Comparison of ENCODE assay signal across 12 cellular contexts in the genomic region with DNA sequence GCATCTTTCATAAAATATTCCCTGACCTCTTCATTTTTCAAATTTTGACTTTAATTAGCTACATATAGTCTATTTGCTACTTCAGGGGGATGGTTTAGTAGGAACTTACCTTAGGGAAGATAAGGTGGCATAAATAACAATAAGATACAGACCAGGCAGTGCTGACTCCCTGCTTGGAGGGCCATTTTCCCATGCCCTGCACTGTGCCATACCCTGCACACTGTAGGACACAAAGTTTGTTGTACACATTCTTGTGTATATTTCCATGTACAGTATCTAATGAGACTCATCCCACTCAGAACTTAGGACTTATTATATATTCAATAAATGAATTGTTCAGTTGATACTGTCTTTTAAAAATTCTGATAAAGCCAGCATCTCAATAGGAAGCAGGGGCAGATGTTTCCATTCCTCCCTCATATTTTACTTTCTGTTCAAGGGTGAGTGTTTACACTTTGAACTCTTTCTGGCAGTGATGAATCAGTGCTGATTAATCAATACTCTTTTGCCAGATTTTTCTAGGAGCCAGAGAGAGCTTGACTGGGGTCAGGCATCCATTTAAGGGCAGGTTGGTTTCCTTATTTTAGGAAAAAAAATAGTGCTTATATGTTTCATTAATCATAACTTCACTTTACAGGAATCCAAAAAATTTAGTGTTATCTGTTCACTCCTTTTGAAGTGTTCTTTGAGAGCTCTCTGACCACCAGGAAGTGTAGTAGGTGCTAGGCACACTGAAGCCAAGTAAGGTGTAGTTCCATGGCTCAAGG. TPM values are rescaled to one million over a fixed set of nuclear protein-coding genes. Genes with fewer than 3 reads are reported as not detected.
DNase-seq lines count a peak whose midpoint lies in the region; ATAC-seq and TF ChIP-seq lines count a peak whose summit lies in the region.
"Had no signal": no experiment of that assay in that cellular context is flagged by ENCODE, and none has a peak within 500 bp of the region (broad histone marks: within the 10 kb centered on the region; RNA-seq: fewer than 3 reads in every experiment).

No MANE protein-coding gene starts in this region.

- H3K9me3 Mint-ChIP-seq in activated T-helper 17 cell treated with anti-CD3 and anti-CD28 coated beads, Interleukin-2, amount 50 U/mL, for 72 hours, result no peaks in the 10 kb centered on the region
- no peaks in the 10 kb centered on the region for H3K9me3 Mint-ChIP-seq in endodermal cell
- no peaks in the 10 kb centered on the region for H3K9me3 Mint-ChIP-seq in CD8-positive, alpha-beta memory T cell
- H3K9me3 Mint-ChIP-seq: central memory CD8-positive, alpha-beta T cell had no signal

- DNase-seq in NCI-H69 (lab: John Stamatoyannopoulos, UW) (no peak), endodermal cell (no peak), SKM-1 (lab: John Stamatoyannopoulos, UW; ENCODE audit: unreplicated experiment) (no peak)
- no peak for DNase-seq in CD8-positive, alpha-beta memory T cell
- DNase-seq: DMS79 treated with DMSO at 0.1 percent for 48 hours, NCI-H1436 had no signal

- H3K4me1 ChIP-seq in DOHH2 (ENCODE audit: control insufficient read depth, low read length) (peaks cover 94% of the 10 kb centered on the region), mucosa of stomach (ENCODE audit: control insufficient read depth, insufficient read depth, low read length) (peaks cover 38% of the 10 kb centered on the region), endodermal cell (ENCODE audit: control insufficient read depth, insufficient read depth, low read length) (no peaks in the 10 kb centered on the region)
- H3K4me1 ChIP-seq in CD8-positive, alpha-beta memory T cell (ENCODE audit: insufficient read depth, low read length), result no peaks in the 10 kb centered on the region

- no peaks in the 10 kb centered on the region for H4K20me1 ChIP-seq in DOHH2 (ENCODE audit: control insufficient read depth, insufficient read depth, low read depth, low read length)

- H3K4me3 ChIP-seq in DOHH2 (ENCODE audit: low read length), result peak overlapping the region; percentile 69
- no peak overlapping the region for H3K4me3 ChIP-seq in mucosa of stomach (ENCODE audit: low read length)
- no peak overlapping the region for H3K4me3 ChIP-seq in endodermal cell (ENCODE audit: low read length)
- H3K4me3 ChIP-seq in CD8-positive, alpha-beta memory T cell (ENCODE audit: low read length), result no peak overlapping the region

- H3K4me1 Mint-ChIP-seq in activated T-helper 17 cell treated with anti-CD3 and anti-CD28 coated beads, Interleukin-2, amount 50 U/mL, for 72 hours, result peaks cover 12% of the 10 kb centered on the region
- peaks cover 37% of the 10 kb centered on the region for H3K4me1 Mint-ChIP-seq in endodermal cell
- peaks cover 0 to 2% (median 0%) of the 10 kb centered on the region in 3 donors for H3K4me1 Mint-ChIP-seq in CD8-positive, alpha-beta memory T cell

- no peaks in the 10 kb centered on the region for H3K36me3 ChIP-seq in DOHH2 (ENCODE audit: control insufficient read depth, low read length)
- no peaks in the 10 kb centered on the region for H3K36me3 ChIP-seq in mucosa of stomach (ENCODE audit: control insufficient read depth, insufficient read depth, low read length)
- no peaks in the 10 kb centered on the region for H3K36me3 ChIP-seq in endodermal cell (ENCODE audit: control insufficient read depth, insufficient read depth, low read length)
- no peaks in the 10 kb centered on the region for H3K36me3 ChIP-seq in CD8-positive, alpha-beta memory T cell (ENCODE audit: insufficient read depth, low read length)

- H3K4me3 Mint-ChIP-seq in activated T-helper 17 cell treated with anti-CD3 and anti-CD28 coated beads, Interleukin-2, amount 50 U/mL, for 72 hours, result peak overlapping the region; percentile 13
- no peak overlapping the region for H3K4me3 Mint-ChIP-seq in endodermal cell
- no peak overlapping the region for H3K4me3 Mint-ChIP-seq in CD8-positive, alpha-beta memory T cell
- H3K4me3 Mint-ChIP-seq: central memory CD8-positive, alpha-beta T cell had no signal

- H3K27ac Mint-ChIP-seq in activated T-helper 17 cell treated with anti-CD3 and anti-CD28 coated beads, Interleukin-2, amount 50 U/mL, for 72 hours, result peak overlapping the region; percentile 56
- no peak overlapping the region for H3K27ac Mint-ChIP-seq in endodermal cell
- peak overlapping the region in 1 of 8 donors; percentile 26 for H3K27ac Mint-ChIP-seq in CD8-positive, alpha-beta memory T cell

- H3K9me3 ChIP-seq in DOHH2 (ENCODE audit: control insufficient read depth, insufficient read depth, low read length) (no peaks in the 10 kb centered on the region), mucosa of stomach (ENCODE audit: control insufficient read depth, low read length) (no peaks in the 10 kb centered on the region), endodermal cell (ENCODE audit: control insufficient read depth, low read length) (no peaks in the 10 kb centered on the region)
- H3K9me3 ChIP-seq in CD8-positive, alpha-beta memory T cell (ENCODE audit: low read length), result no peaks in the 10 kb centered on the region

- H3K27me3 Mint-ChIP-seq in activated T-helper 17 cell treated with anti-CD3 and anti-CD28 coated beads, Interleukin-2, amount 50 U/mL, for 72 hours, result no peaks in the 10 kb centered on the region
- no peaks in the 10 kb centered on the region for H3K27me3 Mint-ChIP-seq in endodermal cell (ENCODE audit: insufficient read depth)
- peaks cover 0 to 3% of the 10 kb centered on the region in 2 donors for H3K27me3 Mint-ChIP-seq in CD8-positive, alpha-beta memory T cell
- H3K27me3 Mint-ChIP-seq: central memory CD8-positive, alpha-beta T cell had no signal

- TF ChIP-seq CTCF in DOHH2 (IDR thresholded peaks at IDR 0.05; ENCODE audit: low read depth, low read length, poor library complexity, severe bottlenecking) (no peak), endodermal cell (conservative IDR thresholded peaks at IDR 0.05) (no peak)

- H3K9ac ChIP-seq in mucosa of stomach (ENCODE audit: low read length), result peak overlapping the region; percentile 33
- H3K9ac ChIP-seq in endodermal cell (ENCODE audit: extremely low read depth, low read length, poor library complexity, severe bottlenecking), result no peak overlapping the region

- peaks cover 73% of the 10 kb centered on the region for H3K79me2 ChIP-seq in DOHH2 (ENCODE audit: control insufficient read depth, low read length)

- CTCF ChIA-PET in CD8-positive, alpha-beta memory T cell (lab: Charles Lee), result interaction anchor here (1.1 to 1.3 kb wide), 2 partner anchors 10 to 37 kb away, joined by 3 to 4 read pairs; no protein-coding TSS in a partner anchor

- H3K36me3 Mint-ChIP-seq in activated T-helper 17 cell treated with anti-CD3 and anti-CD28 coated beads, Interleukin-2, amount 50 U/mL, for 72 hours (ENCODE audit: low read depth), result no peaks in the 10 kb centered on the region
- no peaks in the 10 kb centered on the region for H3K36me3 Mint-ChIP-seq in endodermal cell (ENCODE audit: low read depth)
- H3K36me3 Mint-ChIP-seq in CD8-positive, alpha-beta memory T cell, result peaks cover 0 to 7% (median 0%) of the 10 kb centered on the region in 3 donors

- peaks cover 37% of the 10 kb centered on the region for H3F3A ChIP-seq in DOHH2 (ENCODE audit: control insufficient read depth, insufficient read depth)

- H3K27me3 ChIP-seq in DOHH2 (ENCODE audit: control insufficient read depth, low read length) (no peaks in the 10 kb centered on the region), mucosa of stomach (ENCODE audit: control insufficient read depth, insufficient read depth, low read length) (no peaks in the 10 kb centered on the region), endodermal cell (ENCODE audit: control insufficient read depth, insufficient read depth, low read length, poor library complexity, severe bottlenecking) (no peaks in the 10 kb centered on the region)
- no peaks in the 10 kb centered on the region for H3K27me3 ChIP-seq in CD8-positive, alpha-beta memory T cell (ENCODE audit: insufficient read depth, low read length, poor library complexity, severe bottlenecking)

- POLR2A ChIA-PET in CD8-positive, alpha-beta memory T cell (lab: Charles Lee), result no interaction called here

- H3K4me2 ChIP-seq in DOHH2 (ENCODE audit: low read length), result peak overlapping the region; percentile 75

- H3K27ac ChIP-seq in DOHH2 (ENCODE audit: low read depth, low read length) (peak overlapping the region; percentile 75), endodermal cell (ENCODE audit: low read depth, low read length) (no peak overlapping the region)
- H3K27ac ChIP-seq in CD8-positive, alpha-beta memory T cell (ENCODE audit: low read depth, low read length), result no peak overlapping the region
- H3K27ac ChIP-seq: VCaP had no signal

- peak; percentile 26 for ATAC-seq in HG02678 (IDR thresholded peaks at IDR 0.05; ENCODE audit: unreplicated experiment)
- ATAC-seq in activated T-helper 17 cell treated with anti-CD3 and anti-CD28 coated beads, Interleukin-2, amount 50 U/mL, for 72 hours (replicated peaks), result peak; percentile 98

- no peaks in the 10 kb centered on the region for H3K9me2 ChIP-seq in DOHH2 (replicated peaks; ENCODE audit: control insufficient read depth, low read length)

RNA-seq across cellular contexts. Expression of gene MPZL1, which starts 30.6 kb away (rescaled TPM):
- total RNA-seq in activated T-helper 17 cell treated with anti-CD3 and anti-CD28 coated beads, Interleukin-2, amount 50 U/mL, for 72 hours, result 10 to 100 TPM; 24.4 to 27.0 TPM
- total RNA-seq in endodermal cell, result 100 to 1,000 TPM; 111 to 114 TPM
- polyA plus RNA-seq in endodermal cell (2013, experiment 1 of 2), result 72.9 TPM
- 82.6 TPM for polyA plus RNA-seq in endodermal cell (2013, experiment 2 of 2)
- 10 to 100 TPM; 15.6 to 17.9 TPM for total RNA-seq in CD8-positive, alpha-beta memory T cell
- 8.2 TPM for polyA plus RNA-seq in CD8-positive, alpha-beta memory T cell
